1 cellular context compared by ENCODE assay signal in the genomic region with DNA sequence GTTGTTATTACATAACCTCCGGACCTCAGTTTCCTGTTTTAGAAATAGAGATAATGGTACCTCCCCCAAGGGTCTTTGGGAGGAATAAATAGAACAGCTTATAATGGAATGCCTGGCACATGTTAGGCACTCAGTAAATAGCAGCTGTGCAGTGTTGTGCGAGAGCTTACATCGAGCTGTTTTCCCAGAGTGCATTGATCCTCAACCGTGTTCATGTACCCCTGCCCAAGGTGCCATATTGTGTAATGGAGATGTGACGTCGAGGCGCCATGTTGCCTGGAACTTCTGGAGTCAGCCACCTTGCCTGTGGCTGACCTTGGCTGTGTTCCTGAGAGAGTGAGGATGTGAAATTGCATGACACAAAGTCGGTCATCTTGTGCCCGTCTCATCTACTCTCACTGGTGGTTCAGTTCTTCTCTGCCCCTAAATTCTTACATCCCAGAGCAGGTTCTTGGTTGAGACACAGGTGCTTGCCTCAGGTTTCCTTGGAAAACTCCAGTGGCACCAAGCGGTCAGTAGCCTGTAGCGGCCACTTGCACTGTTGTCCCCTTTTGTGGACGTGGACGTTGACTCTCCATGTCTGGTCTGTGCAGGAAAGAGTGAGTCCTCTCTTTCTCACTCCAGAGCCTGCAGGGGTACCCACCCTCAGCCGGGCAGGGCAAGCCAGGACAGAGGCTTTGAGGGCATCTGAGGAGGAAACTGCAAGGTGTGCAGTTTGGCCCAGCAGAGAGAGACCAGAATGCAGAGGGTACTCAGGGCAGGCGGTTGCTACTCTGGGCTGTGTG.
TF ChIP-seq lines count a peak whose summit lies in the region.

No MANE protein-coding gene starts in this region.

TF ChIP-seq in HepG2, 621 proteins besides CTCF, POLR2A, EP300 and RAD21:
- TF ChIP-seq, protein P1, sequence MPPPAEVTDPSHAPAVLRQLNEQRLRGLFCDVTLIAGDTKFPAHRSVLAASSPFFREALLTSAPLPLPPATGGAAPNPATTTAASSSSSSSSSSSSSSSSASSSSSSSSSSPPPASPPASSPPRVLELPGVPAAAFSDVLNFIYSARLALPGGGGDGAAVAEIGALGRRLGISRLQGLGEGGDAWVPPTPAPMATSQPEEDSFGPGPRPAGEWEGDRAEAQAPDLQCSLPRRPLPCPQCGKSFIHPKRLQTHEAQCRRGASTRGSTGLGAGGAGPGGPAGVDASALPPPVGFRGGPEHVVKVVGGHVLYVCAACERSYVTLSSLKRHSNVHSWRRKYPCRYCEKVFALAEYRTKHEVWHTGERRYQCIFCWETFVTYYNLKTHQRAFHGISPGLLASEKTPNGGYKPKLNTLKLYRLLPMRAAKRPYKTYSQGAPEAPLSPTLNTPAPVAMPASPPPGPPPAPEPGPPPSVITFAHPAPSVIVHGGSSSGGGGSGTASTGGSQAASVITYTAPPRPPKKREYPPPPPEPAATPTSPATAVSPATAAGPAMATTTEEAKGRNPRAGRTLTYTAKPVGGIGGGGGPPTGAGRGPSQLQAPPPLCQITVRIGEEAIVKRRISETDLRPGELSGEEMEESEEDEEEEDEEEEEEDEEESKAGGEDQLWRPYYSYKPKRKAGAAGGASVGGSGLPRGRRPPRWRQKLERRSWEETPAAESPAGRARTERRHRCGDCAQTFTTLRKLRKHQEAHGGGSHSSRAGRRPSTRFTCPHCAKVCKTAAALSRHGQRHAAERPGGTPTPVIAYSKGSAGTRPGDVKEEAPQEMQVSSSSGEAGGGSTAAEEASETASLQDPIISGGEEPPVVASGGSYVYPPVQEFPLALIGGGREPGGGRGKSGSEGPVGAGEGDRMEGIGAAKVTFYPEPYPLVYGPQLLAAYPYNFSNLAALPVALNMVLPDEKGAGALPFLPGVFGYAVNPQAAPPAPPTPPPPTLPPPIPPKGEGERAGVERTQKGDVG (CRISPR knock-in tag; IDR thresholded peaks at IDR 0.05; ENCODE audit: borderline replicate concordance), result no peak
- TF ChIP-seq MAFK (conservative IDR thresholded peaks at IDR 0.05 in 1 of 2, IDR thresholded peaks at IDR 0.05 in 1 of 2; ENCODE audit: low read length in 2 of 2), result peak; percentile 16 to 39; a peak in 2 of 4 replicates
TF ChIP-seq in HepG2: peak in this region for 1.
